ENCODE assay signal across 36 cellular contexts in the genomic region with DNA sequence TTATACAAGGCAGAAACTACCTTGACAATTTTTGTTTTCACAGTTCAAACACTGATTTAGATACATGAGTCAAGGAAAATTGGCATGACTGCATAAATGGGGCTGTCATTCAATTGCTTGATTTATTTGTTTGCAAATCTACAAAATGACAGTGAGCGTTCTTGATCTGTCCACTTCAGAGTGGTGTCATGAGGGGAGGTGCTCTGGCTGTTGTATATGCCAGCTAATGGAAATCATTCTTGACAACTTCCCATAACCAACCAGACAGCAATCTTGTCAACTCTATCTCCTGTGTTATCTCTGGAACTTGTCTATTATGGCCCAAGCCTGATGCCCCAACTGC.
A peak's percentile ranks its signal among the peaks of the same experiment; 100 is the strongest.
DNase-seq lines count a peak whose midpoint lies in the region; ATAC-seq, FAIRE-seq and TF ChIP-seq lines count a peak whose summit lies in the region.
"Had no signal": no experiment of that assay in that cellular context is flagged by ENCODE, and none has a peak within 500 bp of the region (broad histone marks: within the 10 kb centered on the region; RNA-seq: fewer than 3 reads in every experiment).

No MANE protein-coding gene starts in this region.

- H4K20me1 ChIP-seq in SK-N-SH (ENCODE audit: insufficient read depth): no peaks in the 10 kb centered on the region
- no peaks in the 10 kb centered on the region for H4K20me1 ChIP-seq in GM23338 (replicated peaks; ENCODE audit: insufficient read depth)
- H4K20me1 ChIP-seq: BLaER1 had no signal

- no peak for TF ChIP-seq RAD21 in SK-N-SH (IDR thresholded peaks at IDR 0.05; ENCODE audit: low read length)

- TF ChIP-seq EP300 in SK-N-SH (IDR thresholded peaks at IDR 0.05; ENCODE audit: borderline replicate concordance in 1 of 2, low read depth in 1 of 2, low read length in 1 of 2): peak in 1 of 2 experiments; percentile 89; a peak in 3 of 4 replicates

- POLR2A ChIA-PET in SK-N-SH (lab: Yijun Ruan, JAX): no interaction called here

- H3K27me3 ChIP-seq in SK-N-SH (ENCODE audit: insufficient read depth) (no peaks in the 10 kb centered on the region), GM23338 (ENCODE audit: insufficient read depth) (no peaks in the 10 kb centered on the region)
- H3K27me3 ChIP-seq: BLaER1, brain microvascular endothelial cell, dorsolateral prefrontal cortex, esophagus squamous epithelium, foreskin keratinocyte, heart left ventricle, MG63 had no signal

- H3K79me2 ChIP-seq in SK-N-SH (ENCODE audit: insufficient read depth) (no peaks in the 10 kb centered on the region), GM23338 (replicated peaks; ENCODE audit: insufficient read depth) (no peaks in the 10 kb centered on the region)

- H3K4me1 Mint-ChIP-seq in activated T-helper 2 cell treated with anti-CD3 and anti-CD28 coated beads, Interferon-gamma antibody, Interleukin-2, Interleukin-4, amounts not matched to agents 10 μg/mL and 5 μg/mL and 100 μg/mL, durations not matched to agents 14 hours and 24 hours and 36 hours (ENCODE audit: low read depth): no peaks in the 10 kb centered on the region
- H3K4me1 Mint-ChIP-seq in GM23338: peaks cover 5% of the 10 kb centered on the region; the same call in 2 of the 3 replicates
- H3K4me1 Mint-ChIP-seq: activated naive CD4-positive, alpha-beta T cell treated with anti-CD3 and anti-CD28 coated beads, Interleukin-2, amount 10 ng/mL, durations not matched to agents 7 days and 5 days; naive thymus-derived CD8-positive, alpha-beta T cell; stimulated activated effector memory CD8-positive, alpha-beta T cell treated with anti-CD3 and anti-CD28 coated beads, Interleukin-12 subunit alpha, Interleukin-12 subunit beta, amount 100 ng/mL, for 72 hours had no signal

- H3K9me2 ChIP-seq in SK-N-SH (no peaks in the 10 kb centered on the region), GM23338 (ENCODE audit: insufficient read depth) (peaks cover 7% of the 10 kb centered on the region; the same call in 1 of the 2 replicates)

- 44% methylated on average over 1 of the region's 1 CpG for WGBS in SK-N-SH (ENCODE audit: low lambda C conversion rate)

- intact Hi-C loops in activated T-helper 2 cell treated with anti-CD3 and anti-CD28 coated beads, Interferon-gamma antibody, Interleukin-2, Interleukin-4, amounts not matched to agents 10 μg/mL and 5 μg/mL and 100 μg/mL, durations not matched to agents 14 hours and 24 hours and 36 hours (cut with micrococcal nuclease): no loop called here

- H3K4me2 ChIP-seq in SK-N-SH (no peak overlapping the region), GM23338 (no peak overlapping the region)
- H3K4me2 ChIP-seq: BLaER1 had no signal

- H3K9me3 Mint-ChIP-seq in activated T-helper 2 cell treated with anti-CD3 and anti-CD28 coated beads, Interferon-gamma antibody, Interleukin-2, Interleukin-4, amounts not matched to agents 10 μg/mL and 5 μg/mL and 100 μg/mL, durations not matched to agents 14 hours and 24 hours and 36 hours: peaks cover 4% of the 10 kb centered on the region
- H3K9me3 Mint-ChIP-seq in GM23338: peaks cover 20% of the 10 kb centered on the region
- H3K9me3 Mint-ChIP-seq: stimulated activated effector memory CD8-positive, alpha-beta T cell treated with anti-CD3 and anti-CD28 coated beads, Interleukin-12 subunit alpha, Interleukin-12 subunit beta, amount 100 ng/mL, for 72 hours; T-helper 1 cell treated with Interleukin-12 subunit alpha and Interleukin-12 subunit beta and Interleukin-4 antibody, amounts not matched to agents 30 μg/mL and 1 μg/mL, for 36 hours had no signal

- FAIRE-seq in GM12892 (lab: Jason Lieb, UNC): peak; percentile 30
- FAIRE-seq: endometrium had no signal

- H3K4me3 ChIP-seq in SK-N-SH (ENCODE audit: low read depth in 2 of 2, low read length in 1 of 2) (no peak overlapping the region), GM23338 (no peak overlapping the region)
- H3K4me3 ChIP-seq: BLaER1, dorsolateral prefrontal cortex, esophagus squamous epithelium, heart left ventricle, lung, MG63, SK-N-MC had no signal

- no peaks in the 10 kb centered on the region for H3K9me3 ChIP-seq in SK-N-SH
- H3K9me3 ChIP-seq: BLaER1, esophagus squamous epithelium, MG63 had no signal

- H3K27me3 Mint-ChIP-seq in activated T-helper 2 cell treated with anti-CD3 and anti-CD28 coated beads, Interferon-gamma antibody, Interleukin-2, Interleukin-4, amounts not matched to agents 10 μg/mL and 5 μg/mL and 100 μg/mL, durations not matched to agents 14 hours and 24 hours and 36 hours (ENCODE audit: low read depth): peaks cover 8% of the 10 kb centered on the region
- peaks cover 2% of the 10 kb centered on the region for H3K27me3 Mint-ChIP-seq in GM23338 (ENCODE audit: insufficient read depth, low read depth, poor library complexity)
- H3K27me3 Mint-ChIP-seq: activated naive CD4-positive, alpha-beta T cell treated with anti-CD3 and anti-CD28 coated beads, Interleukin-2, amount 10 ng/mL, durations not matched to agents 7 days and 5 days had no signal

- ATAC-seq in omental fat pad (ENCODE audit: low FRiP score) (peak; percentile 14), GM21528 (IDR thresholded peaks at IDR 0.05; ENCODE audit: low FRiP score, unreplicated experiment) (no peak), GM23338 (no peak)
- ATAC-seq: activated CD4-positive, CD25-positive, alpha-beta regulatory T cell treated with anti-CD3 and anti-CD28 coated beads, Interleukin-2, amount 50 U/mL, for 24 hours; foreskin keratinocyte; heart left ventricle; naive thymus-derived CD8-positive, alpha-beta T cell; stimulated activated effector memory CD8-positive, alpha-beta T cell treated with anti-CD3 and anti-CD28 coated beads, Interleukin-12 subunit alpha, Interleukin-12 subunit beta, amount 100 ng/mL, for 72 hours had no signal

- TF ChIP-seq POLR2A in GM12892 (IDR thresholded peaks at IDR 0.05; ENCODE audit: low read depth, low read length): no peak

- CTCF ChIA-PET in SK-N-SH (lab: Yijun Ruan, JAX): no interaction called here

- H3K4me3 Mint-ChIP-seq in activated T-helper 2 cell treated with anti-CD3 and anti-CD28 coated beads, Interferon-gamma antibody, Interleukin-2, Interleukin-4, amounts not matched to agents 10 μg/mL and 5 μg/mL and 100 μg/mL, durations not matched to agents 14 hours and 24 hours and 36 hours (ENCODE audit: low read depth): no peak overlapping the region
- no peak overlapping the region for H3K4me3 Mint-ChIP-seq in GM23338
- H3K4me3 Mint-ChIP-seq: activated naive CD4-positive, alpha-beta T cell treated with anti-CD3 and anti-CD28 coated beads, Interleukin-2, amount 10 ng/mL, durations not matched to agents 7 days and 5 days; naive thymus-derived CD8-positive, alpha-beta T cell; stimulated activated effector memory CD8-positive, alpha-beta T cell treated with anti-CD3 and anti-CD28 coated beads, Interleukin-12 subunit alpha, Interleukin-12 subunit beta, amount 100 ng/mL, for 72 hours; T-helper 1 cell treated with Interleukin-12 subunit alpha and Interleukin-12 subunit beta and Interleukin-4 antibody, amounts not matched to agents 30 μg/mL and 1 μg/mL, for 36 hours had no signal

- H3F3A ChIP-seq in SK-N-SH (replicated peaks; ENCODE audit: insufficient read depth): no peaks in the 10 kb centered on the region
- H3F3A ChIP-seq in GM23338 (replicated peaks; ENCODE audit: low read depth): peaks cover 3% of the 10 kb centered on the region; the same call in 1 of the 2 replicates

- no peak overlapping the region for H3K27ac Mint-ChIP-seq in activated T-helper 2 cell treated with anti-CD3 and anti-CD28 coated beads, Interferon-gamma antibody, Interleukin-2, Interleukin-4, amounts not matched to agents 10 μg/mL and 5 μg/mL and 100 μg/mL, durations not matched to agents 14 hours and 24 hours and 36 hours
- no peak overlapping the region; the same call in 1 of the 2 replicates for H3K27ac Mint-ChIP-seq in GM23338
- H3K27ac Mint-ChIP-seq: activated naive CD4-positive, alpha-beta T cell treated with anti-CD3 and anti-CD28 coated beads, Interleukin-2, amount 10 ng/mL, durations not matched to agents 7 days and 5 days; naive thymus-derived CD8-positive, alpha-beta T cell; stimulated activated effector memory CD8-positive, alpha-beta T cell treated with anti-CD3 and anti-CD28 coated beads, Interleukin-12 subunit alpha, Interleukin-12 subunit beta, amount 100 ng/mL, for 72 hours; T-helper 1 cell treated with Interleukin-12 subunit alpha and Interleukin-12 subunit beta and Interleukin-4 antibody, amounts not matched to agents 30 μg/mL and 1 μg/mL, for 36 hours had no signal

- peak overlapping the region in 1 of 2 experiments; percentile 64; a peak in 2 of 4 replicates for H3K27ac ChIP-seq in SK-N-SH (ENCODE audit: low read depth in 2 of 2, low read length in 1 of 2)
- no peak overlapping the region for H3K27ac ChIP-seq in GM23338 (ENCODE audit: low read depth)
- H3K27ac ChIP-seq: BLaER1, brain microvascular endothelial cell, dorsolateral prefrontal cortex, esophagus squamous epithelium, foreskin keratinocyte, heart left ventricle, SK-N-MC had no signal

- H3K36me3 Mint-ChIP-seq in activated T-helper 2 cell treated with anti-CD3 and anti-CD28 coated beads, Interferon-gamma antibody, Interleukin-2, Interleukin-4, amounts not matched to agents 10 μg/mL and 5 μg/mL and 100 μg/mL, durations not matched to agents 14 hours and 24 hours and 36 hours (ENCODE audit: low read depth): no peaks in the 10 kb centered on the region
- peaks cover 13% of the 10 kb centered on the region for H3K36me3 Mint-ChIP-seq in GM23338 (ENCODE audit: low read depth)
- H3K36me3 Mint-ChIP-seq: activated naive CD4-positive, alpha-beta T cell treated with anti-CD3 and anti-CD28 coated beads, Interleukin-2, amount 10 ng/mL, durations not matched to agents 7 days and 5 days; stimulated activated effector memory CD8-positive, alpha-beta T cell treated with anti-CD3 and anti-CD28 coated beads, Interleukin-12 subunit alpha, Interleukin-12 subunit beta, amount 100 ng/mL, for 72 hours had no signal

- H3K9ac ChIP-seq in SK-N-SH: no peak overlapping the region
- H3K9ac ChIP-seq: BLaER1 had no signal

- H2AFZ ChIP-seq in SK-N-SH (ENCODE audit: low read depth): no peak overlapping the region
- H2AFZ ChIP-seq in GM23338: no peak overlapping the region

- peaks cover 8 to 9% of the 10 kb centered on the region in 2 experiments; a peak in 3 of 4 replicates for H3K4me1 ChIP-seq in SK-N-SH (ENCODE audit: control insufficient read depth in 1 of 2, insufficient read depth in 2 of 2, low read depth in 1 of 2, low read length in 1 of 2)
- no peaks in the 10 kb centered on the region for H3K4me1 ChIP-seq in GM23338 (ENCODE audit: insufficient read depth)
- H3K4me1 ChIP-seq: BLaER1, esophagus squamous epithelium, foreskin keratinocyte, heart left ventricle had no signal

- H3K36me3 ChIP-seq in SK-N-SH (replicated peaks in 1 of 2; ENCODE audit: control insufficient read depth in 1 of 2, insufficient read depth in 2 of 2, low read length in 1 of 2): no peaks in the 10 kb centered on the region
- H3K36me3 ChIP-seq in GM23338 (ENCODE audit: insufficient read depth): no peaks in the 10 kb centered on the region
- H3K36me3 ChIP-seq: BLaER1, brain microvascular endothelial cell, esophagus squamous epithelium, heart left ventricle, MG63 had no signal

- no peak for TF ChIP-seq CTCF in SK-N-SH (IDR thresholded peaks at IDR 0.05)
- no peak for TF ChIP-seq CTCF in omental fat pad (IDR thresholded peaks at IDR 0.05)
- no peak for TF ChIP-seq CTCF in GM23338 (conservative IDR thresholded peaks at IDR 0.05; ENCODE audit: low read depth in 2 of 2)

- DNase-seq in GM12892 (ENCODE audit: insufficient read length): no peak
- DNase-seq in NCI-H2227 (lab: John Stamatoyannopoulos, UW; ENCODE audit: unreplicated experiment): peak; percentile 46
- DNase-seq in SK-N-SH: peak; percentile 63
- no peak for DNase-seq in omental fat pad (ENCODE audit: low spot score)
- DNase-seq in AG08395 (ENCODE audit: low spot score): no peak
- DNase-seq in activated T-helper 2 cell treated with anti-CD3 and anti-CD28 coated beads, Interferon-gamma antibody, Interleukin-2, Interleukin-4, amounts not matched to agents 10 μg/mL and 5 μg/mL and 100 μg/mL, durations not matched to agents 14 hours and 24 hours and 36 hours (ENCODE audit: low spot score): no peak
- DNase-seq in GM23338 (ENCODE audit: low spot score): no peak
- DNase-seq: ACHN; activated CD4-positive, alpha-beta T cell treated with anti-CD3 and anti-CD28 coated beads, Interleukin-2, amount 50 U/mL, for 48 hours; activated naive CD4-positive, alpha-beta T cell treated with anti-CD3 and anti-CD28 coated beads, Interleukin-2, amount 10 ng/mL, durations not matched to agents 7 days and 5 days; amniotic stem cell; brain microvascular endothelial cell; cerebellar nuclear complex; DMS79 treated with DMSO at 0.1 percent for 48 hours; dorsolateral prefrontal cortex; esophagus squamous epithelium; foreskin keratinocyte; GDM1; heart left ventricle; KBM-7; MG63; naive thymus-derived CD8-positive, alpha-beta T cell; NCI-H2081; NCI-H446 treated with DMSO at 0.1 percent for 48 hours; NK-92 treated with Interleukin-12 subunit alpha and Interleukin-12 subunit beta, amount 100 ng/mL, for 24 hours; nucleus accumbens; substantia nigra; trophoblast cell had no signal

Comparison
In these comparisons a context has a peak if more than half of its experiments do, and no peak if none do; other contexts are left out.
1. DNase-seq: peak in NCI-H2227 (single experiment) and SK-N-SH (single experiment); none in GM12892 (single experiment), omental fat pad (single experiment), AG08395 (single experiment), activated T-helper 2 cell treated with anti-CD3 and anti-CD28 coated beads, Interferon-gamma antibody, Interleukin-2, Interleukin-4, amounts not matched to agents 10 μg/mL and 5 μg/mL and 100 μg/mL, durations not matched to agents 14 hours and 24 hours and 36 hours (single experiment) and GM23338 (single experiment).